ENCODE assay signal across 26 cellular contexts in genomic region chr7:46741181-46741580, GRCh38.
DNase-seq lines count a peak whose midpoint lies in the region; ATAC-seq, FAIRE-seq and TF ChIP-seq lines count a peak whose summit lies in the region.
"Had no signal": no experiment of that assay in that cellular context is flagged by ENCODE, and none has a peak within 500 bp of the region (broad histone marks: within the 10 kb centered on the region; RNA-seq: fewer than 3 reads in every experiment).

No MANE protein-coding gene starts in this region.

- peaks cover 0 to 6% of the 10 kb centered on the region in 2 donors for H3K4me1 ChIP-seq in right atrium auricular region
- no peaks in the 10 kb centered on the region for H3K4me1 ChIP-seq in spleen
- H3K4me1 ChIP-seq: A549; BLaER1 treated with 17β-estradiol and CSF1 and Interleukin-3, amounts not matched to agents 10 nM and 100 nM had no signal

- H3K9me3 ChIP-seq in right atrium auricular region (no peaks in the 10 kb centered on the region), spleen (no peaks in the 10 kb centered on the region)
- H3K9me3 ChIP-seq: A549; BE2C; BLaER1 treated with 17β-estradiol and CSF1 and Interleukin-3, amounts not matched to agents 10 nM and 100 nM had no signal

- no peak for FAIRE-seq in frontal cortex (lab: Jason Lieb, UNC)
- FAIRE-seq: A549, D721Med, GM12878, GM19239 had no signal

- H3K4me3 Mint-ChIP-seq in nephron = no peak overlapping the region
- H3K4me3 Mint-ChIP-seq: CD14-positive monocyte; CD4-positive, alpha-beta T cell; CD8-positive, alpha-beta memory T cell; GM23338; H9 had no signal

- H3K27me3 ChIP-seq in right atrium auricular region = no peaks in the 10 kb centered on the region
- no peaks in the 10 kb centered on the region for H3K27me3 ChIP-seq in spleen (replicated peaks in 1 of 7)
- H3K27me3 ChIP-seq: BE2C; BLaER1 treated with 17β-estradiol and CSF1 and Interleukin-3, amounts not matched to agents 10 nM and 100 nM had no signal

- no peaks in the 10 kb centered on the region for H3K9me3 Mint-ChIP-seq in nephron
- H3K9me3 Mint-ChIP-seq: CD4-positive, alpha-beta T cell; GM23338; H9 had no signal

- DNase-seq in Right ventricle myocardium superior = no peak
- DNase-seq in right atrium auricular region (ENCODE audit: low spot score) = no peak
- peak; percentile 53 for DNase-seq in M059J (ENCODE audit: low read depth)
- no peak for DNase-seq in frontal cortex (ENCODE audit: low spot score in 2 of 2)
- DNase-seq in spleen = no peak
- DNase-seq: 8988T; ACHN; AML-193; BE2C; CD4-positive, alpha-beta T cell; CD8-positive, alpha-beta memory T cell; DMS 273 treated with DMSO at 0.1 percent for 48 hours; DMS79; EL; GDM1; H9 had no signal

- H3K4me1 Mint-ChIP-seq in nephron = peaks cover 31% of the 10 kb centered on the region
- H3K4me1 Mint-ChIP-seq: CD14-positive monocyte; CD8-positive, alpha-beta memory T cell had no signal

- H3K27ac ChIP-seq in right atrium auricular region (no peak overlapping the region), spleen (no peak overlapping the region)
- H3K27ac ChIP-seq: A549; BLaER1 treated with 17β-estradiol and CSF1 and Interleukin-3, amounts not matched to agents 10 nM and 100 nM had no signal

- 86 to 93% (median 90%) methylated on average over 9 of the region's 9 CpGs for WGBS in spleen, 5 donors

- peak overlapping the region; percentile 16 to 83 (median 33) for H3K27ac Mint-ChIP-seq in nephron
- H3K27ac Mint-ChIP-seq: CD14-positive monocyte; CD4-positive, alpha-beta T cell; CD8-positive, alpha-beta memory T cell; GM23338; H9 had no signal

- TF ChIP-seq CTCF in right atrium auricular region (IDR thresholded peaks at IDR 0.05) (no peak), nephron (IDR thresholded peaks at IDR 0.05; ENCODE audit: unreplicated experiment in 3 of 3) (no peak), spleen (IDR thresholded peaks at IDR 0.05 in 8 of 11, conservative IDR thresholded peaks at IDR 0.05 in 3 of 11) (no peak)

- intact Hi-C loops in Right ventricle myocardium superior (cut with DNase I) (no loop called here), spleen (cut with DNase I; ENCODE audit: low total_unique reads) (no loop called here)

- H3K36me3 ChIP-seq in right atrium auricular region (no peaks in the 10 kb centered on the region), spleen (no peaks in the 10 kb centered on the region)
- H3K36me3 ChIP-seq: BE2C; BLaER1 treated with 17β-estradiol and CSF1 and Interleukin-3, amounts not matched to agents 10 nM and 100 nM had no signal

- TF ChIP-seq POLR2A in spleen (IDR thresholded peaks at IDR 0.05) = no peak

- ATAC-seq in Right ventricle myocardium superior (ENCODE audit: poor library complexity) (peak; percentile 61), GM19452 (IDR thresholded peaks at IDR 0.05; ENCODE audit: unreplicated experiment) (no peak)
- ATAC-seq: A549, GM12878, GM23338, HCT116 had no signal

- H3K4me3 ChIP-seq in right atrium auricular region = no peak overlapping the region
- H3K4me3 ChIP-seq in spleen = no peak overlapping the region
- H3K4me3 ChIP-seq: A549; BLaER1 treated with 17β-estradiol and CSF1 and Interleukin-3, amounts not matched to agents 10 nM and 100 nM; GM12878; GM23338 had no signal

- H3K27me3 Mint-ChIP-seq in nephron (ENCODE audit: low read depth) = no peaks in the 10 kb centered on the region
- H3K27me3 Mint-ChIP-seq: CD4-positive, alpha-beta T cell; CD8-positive, alpha-beta memory T cell had no signal

- no peaks in the 10 kb centered on the region for H3K36me3 Mint-ChIP-seq in nephron (ENCODE audit: low read depth)
- H3K36me3 Mint-ChIP-seq: CD14-positive monocyte; CD8-positive, alpha-beta memory T cell had no signal
